Comparison of ENCODE assay signal across 9 cellular contexts in genomic region chr7:18320971-18321567, GRCh38.
A peak's percentile ranks its signal among the peaks of the same experiment; 100 is the strongest.
DNase-seq lines count a peak whose midpoint lies in the region; ATAC-seq, FAIRE-seq and TF ChIP-seq lines count a peak whose summit lies in the region.
"Had no signal": no experiment of that assay in that cellular context is flagged by ENCODE, and none has a peak within 500 bp of the region (broad histone marks: within the 10 kb centered on the region; RNA-seq: fewer than 3 reads in every experiment).

No MANE protein-coding gene starts in this region.

- POLR2A ChIA-PET in HepG2 (lab: Yijun Ruan, JAX): no interaction called here

- H3K9ac ChIP-seq in HepG2 (ENCODE audit: insufficient read depth, low read depth, low read length): no peak overlapping the region

- in situ Hi-C loops in astrocyte of the spinal cord (cut with HindIII; ENCODE audit: low sequenced_read_pairs): no loop called here
- in situ Hi-C loops in HepG2 (cut with HindIII; ENCODE audit: extremely low pct_ligation_motif_present, low pct_unique_long_range_greater_than_20kb): loop anchor here (10.0 kb wide), 2 partner anchors 546 to 636 kb away; no protein-coding TSS in a partner anchor

- no peak for TF ChIP-seq RAD21 in HepG2 (CRISPR knock-in tag; IDR thresholded peaks at IDR 0.05)

- CTCF ChIA-PET in HepG2 (lab: Yijun Ruan, JAX; ENCODE audit: low intra/inter-chr PET ratio, low total read pairs): interaction anchor here (1.2 kb wide), 1 partner anchor 615 kb away, joined by 3 read pairs; no protein-coding TSS in a partner anchor

- peak; percentile 97 for ATAC-seq in GM18502 (IDR thresholded peaks at IDR 0.05; ENCODE audit: poor library complexity, unreplicated experiment)
- peak; percentile 83 for ATAC-seq in HG02763 (IDR thresholded peaks at IDR 0.05; ENCODE audit: unreplicated experiment)
- ATAC-seq in HepG2: peak; percentile 68

- no peaks in the 10 kb centered on the region for H3K9me3 ChIP-seq in HepG2 (ENCODE audit: low read length)
- H3K9me3 ChIP-seq: SJSA1 had no signal

- intact Hi-C loops in HepG2 (cut with micrococcal nuclease; ENCODE audit: unreplicated experiment): loop anchor here (1.0 to 10.0 kb wide), 3 partner anchors 256 to 615 kb away; no protein-coding TSS in a partner anchor

- no peak overlapping the region for H2AFZ ChIP-seq in HepG2 (ENCODE audit: low read length)

- no peaks in the 10 kb centered on the region for H3K4me1 ChIP-seq in HepG2 (ENCODE audit: insufficient read depth, low read length)
- H3K4me1 ChIP-seq: SJSA1 had no signal

- H3K27me3 ChIP-seq in HepG2 (ENCODE audit: control insufficient read depth in 1 of 2, insufficient read depth in 2 of 2, low read length in 2 of 2): no peaks in the 10 kb centered on the region
- H3K27me3 ChIP-seq: SJSA1 had no signal

- no peaks in the 10 kb centered on the region for H3K79me2 ChIP-seq in HepG2 (ENCODE audit: insufficient read depth, low read length)

- H3K4me3 ChIP-seq in astrocyte of the spinal cord (ENCODE audit: low read depth, low read length): no peak overlapping the region
- H3K4me3 ChIP-seq in HepG2 (replicated peaks in 1 of 3; ENCODE audit: insufficient read depth in 1 of 3, low read depth in 2 of 3, low read length in 3 of 3): no peak overlapping the region
- H3K4me3 ChIP-seq: SJSA1 had no signal

- no peaks in the 10 kb centered on the region for H3K36me3 ChIP-seq in HepG2 (replicated peaks in 1 of 2; ENCODE audit: control insufficient read depth in 1 of 2, insufficient read depth in 2 of 2, low read length in 2 of 2)
- H3K36me3 ChIP-seq: SJSA1 had no signal

- no peak overlapping the region for H3K4me2 ChIP-seq in HepG2 (ENCODE audit: low read depth, low read length)

- H4K20me1 ChIP-seq in HepG2 (ENCODE audit: insufficient read depth, low read length): no peaks in the 10 kb centered on the region

- TF ChIP-seq EP300 in HepG2 (IDR thresholded peaks at IDR 0.05; ENCODE audit: low read depth in 2 of 2, low read length in 2 of 2) (no peak), HepG2 (CRISPR knock-in tag; IDR thresholded peaks at IDR 0.05; ENCODE audit: borderline replicate concordance) (no peak)

- DNase-seq in Ammon's horn (ENCODE audit: low spot score) (peak; percentile 27), NCI-H1105 (lab: John Stamatoyannopoulos, UW) (peak; percentile 48), astrocyte of the spinal cord (ENCODE audit: low read depth, low spot score) (peak; percentile 66), HepG2 (ENCODE audit: low spot score) (peak; percentile 23), 8988T (no peak)
- DNase-seq in activated naive CD4-positive, alpha-beta T cell treated with Interleukin-2 at 50 U/mL for 16 hours: no peak

- BruUV-seq in HepG2 (replicated peaks; lab: Mats Ljungman, UMichigan): no TSS peak

- 6% methylated on average over 2 of the region's 2 CpGs for WGBS in HepG2 (ENCODE audit: low lambda C conversion rate)

- peak; percentile 59 for TF ChIP-seq CTCF in astrocyte of the spinal cord (IDR thresholded peaks at IDR 0.05; ENCODE audit: low read depth, low read length)
- peak; percentile 50 for TF ChIP-seq CTCF in HepG2 (CRISPR knock-in tag; IDR thresholded peaks at IDR 0.05)

- TF ChIP-seq POLR2A in HepG2 (IDR thresholded peaks at IDR 0.05; ENCODE audit: insufficient read depth in 1 of 2, low read depth in 2 of 2, low read length in 2 of 2): no peak

- FAIRE-seq in HepG2 (lab: Jason Lieb, UNC): no peak

- H3K27ac ChIP-seq in HepG2 (ENCODE audit: extremely low read length, insufficient read depth, low read length): no peak overlapping the region
- H3K27ac ChIP-seq: SJSA1 had no signal

TF ChIP-seq in HepG2, 621 proteins besides CTCF, POLR2A, EP300 and RAD21:
- TF ChIP-seq SMC3 (IDR thresholded peaks at IDR 0.05; ENCODE audit: low read length) (peak; percentile 13; the same call in 1 of the 2 replicates), SP1 (IDR thresholded peaks at IDR 0.05) (no peak), SP1 (CRISPR knock-in tag; IDR thresholded peaks at IDR 0.05) (no peak), STAG1 (CRISPR knock-in tag; IDR thresholded peaks at IDR 0.05) (peak; percentile 36)

Comparison
In these comparisons a context has a peak if more than half of its experiments do, and no peak if none do; other contexts are left out.
1. DNase-seq: peak in Ammon's horn (single experiment), NCI-H1105 (single experiment), astrocyte of the spinal cord (single experiment) and HepG2 (single experiment); none in 8988T (single experiment) and activated naive CD4-positive, alpha-beta T cell treated with Interleukin-2 at 50 U/mL for 16 hours (single experiment).
2. Peak in every context shown above with its lines, with median percentiles within 50 percentile points of each other: ATAC-seq.